In the genomic region with DNA sequence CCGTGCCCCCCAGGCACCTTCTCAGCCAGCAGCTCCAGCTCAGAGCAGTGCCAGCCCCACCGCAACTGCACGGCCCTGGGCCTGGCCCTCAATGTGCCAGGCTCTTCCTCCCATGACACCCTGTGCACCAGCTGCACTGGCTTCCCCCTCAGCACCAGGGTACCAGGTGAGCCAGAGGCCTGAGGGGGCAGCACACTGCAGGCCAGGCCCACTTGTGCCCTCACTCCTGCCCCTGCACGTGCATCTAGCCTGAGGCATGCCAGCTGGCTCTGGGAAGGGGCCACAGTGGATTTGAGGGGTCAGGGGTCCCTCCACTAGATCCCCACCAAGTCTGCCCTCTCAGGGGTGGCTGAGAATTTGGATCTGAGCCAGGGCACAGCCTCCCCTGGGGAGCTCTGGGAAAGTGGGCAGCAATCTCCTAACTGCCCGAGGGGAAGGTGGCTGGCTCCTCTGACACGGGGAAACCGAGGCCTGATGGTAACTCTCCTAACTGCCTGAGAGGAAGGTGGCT, we compare ENCODE assay signal across 1 cellular context.
A peak's percentile ranks its signal among the peaks of the same experiment; 100 is the strongest.
TF ChIP-seq lines count a peak whose summit lies in the region.

No MANE protein-coding gene starts in this region.

TF ChIP-seq in HepG2, 621 proteins besides CTCF, POLR2A, EP300 and RAD21 (continued from another document and continues in another):
- TF ChIP-seq KLF16 (CRISPR knock-in tag; IDR thresholded peaks at IDR 0.05) (no peak), EEA1 (CRISPR knock-in tag; IDR thresholded peaks at IDR 0.05; ENCODE audit: borderline replicate concordance) (no peak), SP5 (CRISPR knock-in tag; IDR thresholded peaks at IDR 0.05; ENCODE audit: borderline replicate concordance, low read depth) (no peak), AFF4 (CRISPR knock-in tag; IDR thresholded peaks at IDR 0.05) (no peak), ZBTB20 (CRISPR knock-in tag; IDR thresholded peaks at IDR 0.05; ENCODE audit: borderline replicate concordance, low read depth) (no peak), ZNF607 (CRISPR knock-in tag; IDR thresholded peaks at IDR 0.05; ENCODE audit: borderline replicate concordance) (no peak), MBNL3 (CRISPR knock-in tag; conservative IDR thresholded peaks at IDR 0.05) (no peak), ZNF782 (CRISPR knock-in tag; IDR thresholded peaks at IDR 0.05; ENCODE audit: borderline replicate concordance) (no peak), ZNF761 (CRISPR knock-in tag; conservative IDR thresholded peaks at IDR 0.05) (0 out of 2 replicates have a peak, but pooled peaks have one; percentile 44), JUN (CRISPR knock-in tag; IDR thresholded peaks at IDR 0.05) (no peak), KMT2A (CRISPR knock-in tag; IDR thresholded peaks at IDR 0.05) (no peak), ETV6 (CRISPR knock-in tag; conservative IDR thresholded peaks at IDR 0.05) (no peak), TCF12 (IDR thresholded peaks at IDR 0.05) (no peak), TCF12 (CRISPR knock-in tag; IDR thresholded peaks at IDR 0.05) (no peak), SRSF1 (optimal IDR thresholded peaks at IDR 0.05; ENCODE audit: low read depth, low read length) (no peak), ZNF605 (CRISPR knock-in tag; IDR thresholded peaks at IDR 0.05) (no peak), NRL (CRISPR knock-in tag; IDR thresholded peaks at IDR 0.05; ENCODE audit: borderline replicate concordance) (peak; percentile 11; the same call in 1 of the 2 replicates), ZSCAN21 (CRISPR knock-in tag; IDR thresholded peaks at IDR 0.05; ENCODE audit: borderline replicate concordance) (0 out of 2 replicates have a peak, but pooled peaks have one; percentile 9), ATAD3A (CRISPR knock-in tag; IDR thresholded peaks at IDR 0.05) (no peak), KDM5B (CRISPR knock-in tag; IDR thresholded peaks at IDR 0.05; ENCODE audit: borderline replicate concordance) (no peak; the same call in 1 of the 2 replicates), ZMYM3 (CRISPR knock-in tag; IDR thresholded peaks at IDR 0.05) (no peak), THAP7 (CRISPR knock-in tag; IDR thresholded peaks at IDR 0.05) (no peak), ZBTB1 (CRISPR knock-in tag; IDR thresholded peaks at IDR 0.05; ENCODE audit: borderline replicate concordance) (no peak), BRCA1 (CRISPR knock-in tag; IDR thresholded peaks at IDR 0.05) (no peak), SAFB2 (CRISPR knock-in tag; IDR thresholded peaks at IDR 0.05; ENCODE audit: borderline replicate concordance, low read depth) (peak; percentile 19; the same call in 1 of the 2 replicates), HDAC1 (CRISPR knock-in tag; IDR thresholded peaks at IDR 0.05) (no peak), ZNF724P (CRISPR knock-in tag; IDR thresholded peaks at IDR 0.05; ENCODE audit: borderline replicate concordance) (0 out of 2 replicates have a peak, but pooled peaks have one; percentile 24), AGO2 (optimal IDR thresholded peaks at IDR 0.05; ENCODE audit: low read depth, low read length) (peak; percentile 77), ZNF841 (CRISPR knock-in tag; IDR thresholded peaks at IDR 0.05; ENCODE audit: borderline replicate concordance) (no peak), TBP (CRISPR knock-in tag; IDR thresholded peaks at IDR 0.05) (no peak), ZNF362 (CRISPR knock-in tag; IDR thresholded peaks at IDR 0.05; ENCODE audit: borderline replicate concordance) (0 out of 2 replicates have a peak, but pooled peaks have one; percentile 50), TBL1XR1 (IDR thresholded peaks at IDR 0.05; ENCODE audit: borderline replicate concordance, low read length, partially characterized antibody) (no peak), SCMH1 (CRISPR knock-in tag; IDR thresholded peaks at IDR 0.05; ENCODE audit: borderline replicate concordance) (no peak), ZNF232 (CRISPR knock-in tag; IDR thresholded peaks at IDR 0.05; ENCODE audit: borderline replicate concordance) (no peak), SNAI1 (CRISPR knock-in tag; IDR thresholded peaks at IDR 0.05; ENCODE audit: borderline replicate concordance) (no peak), ZNF501 (CRISPR knock-in tag; IDR thresholded peaks at IDR 0.05) (no peak), RBM22 (optimal IDR thresholded peaks at IDR 0.05; ENCODE audit: low read length) (no peak), ZMAT3 (CRISPR knock-in tag; conservative IDR thresholded peaks at IDR 0.05) (no peak), ATF1 (CRISPR knock-in tag; IDR thresholded peaks at IDR 0.05) (no peak), ZNF512B (CRISPR knock-in tag; IDR thresholded peaks at IDR 0.05; ENCODE audit: borderline replicate concordance) (no peak), KLF9 (CRISPR knock-in tag; IDR thresholded peaks at IDR 0.05; ENCODE audit: low read depth) (no peak)
- TF ChIP-seq, protein P1, sequence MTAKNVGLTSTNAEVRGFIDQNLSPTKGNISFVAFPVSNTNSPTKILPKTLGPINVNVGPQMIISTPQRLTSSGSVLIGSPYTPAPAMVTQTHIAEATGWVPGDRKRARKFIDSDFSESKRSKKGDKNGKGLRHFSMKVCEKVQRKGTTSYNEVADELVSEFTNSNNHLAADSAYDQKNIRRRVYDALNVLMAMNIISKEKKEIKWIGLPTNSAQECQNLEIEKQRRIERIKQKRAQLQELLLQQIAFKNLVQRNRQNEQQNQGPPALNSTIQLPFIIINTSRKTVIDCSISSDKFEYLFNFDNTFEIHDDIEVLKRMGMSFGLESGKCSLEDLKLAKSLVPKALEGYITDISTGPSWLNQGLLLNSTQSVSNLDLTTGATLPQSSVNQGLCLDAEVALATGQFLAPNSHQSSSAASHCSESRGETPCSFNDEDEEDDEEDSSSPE (CRISPR knock-in tag; IDR thresholded peaks at IDR 0.05), result no peak
- TF ChIP-seq, protein P2, sequence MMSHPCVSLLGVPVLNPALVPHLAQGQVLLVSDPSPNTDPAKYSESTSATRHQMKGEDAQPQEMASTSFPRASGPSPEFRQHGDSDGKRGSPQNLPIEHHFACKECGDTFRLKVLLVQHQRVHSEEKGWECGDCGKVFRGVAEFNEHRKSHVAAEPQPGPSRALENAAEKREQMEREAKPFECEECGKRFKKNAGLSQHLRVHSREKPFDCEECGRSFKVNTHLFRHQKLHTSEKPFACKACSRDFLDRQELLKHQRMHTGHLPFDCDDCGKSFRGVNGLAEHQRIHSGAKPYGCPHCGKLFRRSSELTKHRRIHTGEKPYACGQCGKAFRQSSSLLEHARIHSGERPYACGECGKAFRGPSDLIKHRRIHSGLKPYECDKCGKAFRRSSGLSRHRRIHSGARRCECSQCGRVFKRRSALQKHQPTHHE (CRISPR knock-in tag; IDR thresholded peaks at IDR 0.05; ENCODE audit: borderline replicate concordance), result no peak
- TF ChIP-seq, protein P3, sequence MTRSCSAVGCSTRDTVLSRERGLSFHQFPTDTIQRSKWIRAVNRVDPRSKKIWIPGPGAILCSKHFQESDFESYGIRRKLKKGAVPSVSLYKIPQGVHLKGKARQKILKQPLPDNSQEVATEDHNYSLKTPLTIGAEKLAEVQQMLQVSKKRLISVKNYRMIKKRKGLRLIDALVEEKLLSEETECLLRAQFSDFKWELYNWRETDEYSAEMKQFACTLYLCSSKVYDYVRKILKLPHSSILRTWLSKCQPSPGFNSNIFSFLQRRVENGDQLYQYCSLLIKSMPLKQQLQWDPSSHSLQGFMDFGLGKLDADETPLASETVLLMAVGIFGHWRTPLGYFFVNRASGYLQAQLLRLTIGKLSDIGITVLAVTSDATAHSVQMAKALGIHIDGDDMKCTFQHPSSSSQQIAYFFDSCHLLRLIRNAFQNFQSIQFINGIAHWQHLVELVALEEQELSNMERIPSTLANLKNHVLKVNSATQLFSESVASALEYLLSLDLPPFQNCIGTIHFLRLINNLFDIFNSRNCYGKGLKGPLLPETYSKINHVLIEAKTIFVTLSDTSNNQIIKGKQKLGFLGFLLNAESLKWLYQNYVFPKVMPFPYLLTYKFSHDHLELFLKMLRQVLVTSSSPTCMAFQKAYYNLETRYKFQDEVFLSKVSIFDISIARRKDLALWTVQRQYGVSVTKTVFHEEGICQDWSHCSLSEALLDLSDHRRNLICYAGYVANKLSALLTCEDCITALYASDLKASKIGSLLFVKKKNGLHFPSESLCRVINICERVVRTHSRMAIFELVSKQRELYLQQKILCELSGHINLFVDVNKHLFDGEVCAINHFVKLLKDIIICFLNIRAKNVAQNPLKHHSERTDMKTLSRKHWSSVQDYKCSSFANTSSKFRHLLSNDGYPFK (CRISPR knock-in tag; IDR thresholded peaks at IDR 0.05; ENCODE audit: borderline replicate concordance), result no peak
- TF ChIP-seq, protein P4, sequence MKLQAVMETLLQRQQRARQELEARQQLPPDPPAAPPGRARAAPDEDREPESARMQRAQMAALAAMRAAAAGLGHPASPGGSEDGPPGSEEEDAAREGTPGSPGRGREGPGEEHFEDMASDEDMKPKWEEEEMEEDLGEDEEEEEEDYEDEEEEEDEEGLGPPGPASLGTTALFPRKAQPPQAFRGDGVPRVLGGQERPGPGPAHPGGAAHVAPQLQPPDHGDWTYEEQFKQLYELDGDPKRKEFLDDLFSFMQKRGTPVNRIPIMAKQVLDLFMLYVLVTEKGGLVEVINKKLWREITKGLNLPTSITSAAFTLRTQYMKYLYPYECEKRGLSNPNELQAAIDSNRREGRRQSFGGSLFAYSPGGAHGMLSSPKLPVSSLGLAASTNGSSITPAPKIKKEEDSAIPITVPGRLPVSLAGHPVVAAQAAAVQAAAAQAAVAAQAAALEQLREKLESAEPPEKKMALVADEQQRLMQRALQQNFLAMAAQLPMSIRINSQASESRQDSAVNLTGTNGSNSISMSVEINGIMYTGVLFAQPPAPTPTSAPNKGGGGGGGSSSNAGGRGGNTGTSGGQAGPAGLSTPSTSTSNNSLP (IDR thresholded peaks at IDR 0.05; ENCODE audit: low read depth, low read length), result no peak
- TF ChIP-seq, protein P5, sequence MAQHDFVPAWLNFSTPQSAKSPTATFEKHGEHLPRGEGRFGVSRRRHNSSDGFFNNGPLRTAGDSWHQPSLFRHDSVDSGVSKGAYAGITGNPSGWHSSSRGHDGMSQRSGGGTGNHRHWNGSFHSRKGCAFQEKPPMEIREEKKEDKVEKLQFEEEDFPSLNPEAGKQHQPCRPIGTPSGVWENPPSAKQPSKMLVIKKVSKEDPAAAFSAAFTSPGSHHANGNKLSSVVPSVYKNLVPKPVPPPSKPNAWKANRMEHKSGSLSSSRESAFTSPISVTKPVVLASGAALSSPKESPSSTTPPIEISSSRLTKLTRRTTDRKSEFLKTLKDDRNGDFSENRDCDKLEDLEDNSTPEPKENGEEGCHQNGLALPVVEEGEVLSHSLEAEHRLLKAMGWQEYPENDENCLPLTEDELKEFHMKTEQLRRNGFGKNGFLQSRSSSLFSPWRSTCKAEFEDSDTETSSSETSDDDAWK (CRISPR knock-in tag; IDR thresholded peaks at IDR 0.05), result no peak
- TF ChIP-seq, protein P6, sequence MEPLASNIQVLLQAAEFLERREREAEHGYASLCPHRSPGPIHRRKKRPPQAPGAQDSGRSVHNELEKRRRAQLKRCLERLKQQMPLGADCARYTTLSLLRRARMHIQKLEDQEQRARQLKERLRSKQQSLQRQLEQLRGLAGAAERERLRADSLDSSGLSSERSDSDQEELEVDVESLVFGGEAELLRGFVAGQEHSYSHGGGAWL (CRISPR knock-in tag; IDR thresholded peaks at IDR 0.05), result no peak
